In genomic region chr2:235734168-235734567, GRCh38 we compare ENCODE assay signal across 25 cellular contexts.
"Had no signal": no experiment of that assay in that cellular context is flagged by ENCODE, and none has a peak within 500 bp of the region (broad histone marks: within the 10 kb centered on the region; RNA-seq: fewer than 3 reads in every experiment).

No MANE protein-coding gene starts in this region.

- H3K9me3 Mint-ChIP-seq: activated naive CD4-positive, alpha-beta T cell treated with anti-CD3 and anti-CD28 coated beads, Interleukin-2, amount 50 U/mL, for 72 hours; activated T-cell treated with anti-CD3 and anti-CD28 coated beads, Interleukin-2, amount 50 U/mL, for 72 hours; naive thymus-derived CD4-positive, alpha-beta T cell; neural progenitor cell; T-cell; T-helper 2 cell treated with Interferon-gamma antibody and Interleukin-4, amounts not matched to agents 5 μg/mL and 100 μg/mL, for 36 hours; type B pancreatic cell had no signal

- H3K79me2 ChIP-seq: parathyroid adenoma had no signal

- H3K27ac ChIP-seq: colonic mucosa, epithelial cell of prostate, neural progenitor cell, parathyroid adenoma, psoas muscle had no signal

- DNase-seq: activated CD4-positive, alpha-beta T cell treated with anti-CD3 and anti-CD28 coated beads for 36 hours; activated CD4-positive, alpha-beta T cell treated with anti-CD3 and anti-CD28 coated beads, Interleukin-2, amount 50 U/mL, for 4 hours; activated CD4-positive, CD25-positive, alpha-beta regulatory T cell; activated naive CD4-positive, alpha-beta T cell; activated T-cell treated with anti-CD3 and anti-CD28 coated beads for 4 hours; activated T-cell treated with anti-CD3 and anti-CD28 coated beads, Interleukin-2, amount 50 U/mL, for 72 hours; anterior cingulate cortex; colonic mucosa; effector CD8-positive, alpha-beta T cell; foreskin fibroblast; mammary epithelial cell; midbrain; naive thymus-derived CD4-positive, alpha-beta T cell; occipital lobe; stimulated activated CD4-positive, alpha-beta T cell treated with anti-CD3 and anti-CD28 coated beads, Interleukin-4, amount 100 ng/mL, for 1 hour; stimulated activated naive CD8-positive, alpha-beta T cell treated with anti-CD3 and anti-CD28 coated beads, Interleukin-15, Interleukin-2, amounts not matched to agents 100 U/mL and 50 U/mL, for 24 hours; T-cell; uterus had no signal

- H3K4me3 ChIP-seq: colonic mucosa, neural progenitor cell, psoas muscle, uterus had no signal

- H3K27me3 ChIP-seq: colonic mucosa, neural progenitor cell, uterus had no signal

- H3K36me3 ChIP-seq: colonic mucosa, neural progenitor cell, uterus had no signal

- H3K4me1 Mint-ChIP-seq: activated CD4-positive, alpha-beta T cell treated with anti-CD3 and anti-CD28 coated beads for 36 hours; naive thymus-derived CD4-positive, alpha-beta T cell; T-cell had no signal

- H3K4me2 ChIP-seq: neural progenitor cell had no signal

- H3K9me3 ChIP-seq: colonic mucosa, psoas muscle, uterus had no signal

- H3K4me1 ChIP-seq: colonic mucosa, parathyroid adenoma, psoas muscle, uterus had no signal

- ATAC-seq: activated CD4-positive, alpha-beta T cell treated with anti-CD3 and anti-CD28 coated beads for 36 hours; activated naive CD4-positive, alpha-beta T cell treated with anti-CD3 and anti-CD28 coated beads, Interleukin-2, amount 50 U/mL, for 72 hours; activated T-cell treated with anti-CD3 and anti-CD28 coated beads, Interleukin-2, amount 50 U/mL, for 72 hours; naive thymus-derived CD4-positive, alpha-beta T cell; stimulated activated naive CD8-positive, alpha-beta T cell treated with anti-CD3 and anti-CD28 coated beads, Interleukin-15, Interleukin-2, amounts not matched to agents 100 U/mL and 50 U/mL, for 24 hours; T-cell had no signal

- H3K27me3 Mint-ChIP-seq: type B pancreatic cell had no signal

- H3K4me3 Mint-ChIP-seq: activated CD4-positive, alpha-beta T cell treated with anti-CD3 and anti-CD28 coated beads for 36 hours; activated T-cell treated with anti-CD3 and anti-CD28 coated beads, Interleukin-2, amount 50 U/mL, for 72 hours; naive thymus-derived CD4-positive, alpha-beta T cell; neural progenitor cell; T-cell; T-helper 2 cell treated with Interferon-gamma antibody and Interleukin-4, amounts not matched to agents 5 μg/mL and 100 μg/mL, for 36 hours; type B pancreatic cell had no signal

- H3K27ac Mint-ChIP-seq: activated CD4-positive, alpha-beta T cell treated with anti-CD3 and anti-CD28 coated beads for 36 hours; activated naive CD4-positive, alpha-beta T cell treated with anti-CD3 and anti-CD28 coated beads, Interleukin-2, amount 50 U/mL, for 72 hours; activated T-cell treated with anti-CD3 and anti-CD28 coated beads, Interleukin-2, amount 50 U/mL, for 72 hours; naive thymus-derived CD4-positive, alpha-beta T cell; T-helper 2 cell treated with Interferon-gamma antibody and Interleukin-4, amounts not matched to agents 5 μg/mL and 100 μg/mL, for 36 hours; type B pancreatic cell had no signal

- H3K36me3 Mint-ChIP-seq: activated naive CD4-positive, alpha-beta T cell treated with anti-CD3 and anti-CD28 coated beads, Interleukin-2, amount 50 U/mL, for 72 hours; naive thymus-derived CD4-positive, alpha-beta T cell; T-cell had no signal

- H2AFZ ChIP-seq: neural progenitor cell, parathyroid adenoma had no signal
